1 cellular context compared by ENCODE assay signal in genomic region chr19:49186108-49186507, GRCh38.
TF ChIP-seq lines count a peak whose summit lies in the region.

No MANE protein-coding gene starts in this region.

TF ChIP-seq in HepG2, 621 proteins besides CTCF, POLR2A, EP300 and RAD21 (continued from another document):
- TF ChIP-seq ZHX1 (CRISPR knock-in tag; IDR thresholded peaks at IDR 0.05; ENCODE audit: low read depth) (no peak), ZNF513 (CRISPR knock-in tag; conservative IDR thresholded peaks at IDR 0.05) (no peak), NKX3-1 (CRISPR knock-in tag; IDR thresholded peaks at IDR 0.05) (no peak), FOXP1 (IDR thresholded peaks at IDR 0.05) (no peak), FOXP1 (CRISPR knock-in tag; IDR thresholded peaks at IDR 0.05) (peak; percentile 65), ZBTB8A (CRISPR knock-in tag; IDR thresholded peaks at IDR 0.05; ENCODE audit: borderline replicate concordance, low read depth) (no peak), ELF3 (CRISPR knock-in tag; IDR thresholded peaks at IDR 0.05) (peak; percentile 99), NR1H2 (CRISPR knock-in tag; IDR thresholded peaks at IDR 0.05; ENCODE audit: borderline replicate concordance, low read depth) (no peak), PAX8 (CRISPR knock-in tag; IDR thresholded peaks at IDR 0.05; ENCODE audit: borderline replicate concordance) (no peak), ZBTB10 (CRISPR knock-in tag; IDR thresholded peaks at IDR 0.05; ENCODE audit: borderline replicate concordance) (no peak), FOXA1 (IDR thresholded peaks at IDR 0.05) (no peak), FOXA1 (CRISPR knock-in tag; IDR thresholded peaks at IDR 0.05) (peak; percentile 67), DNMT1 (CRISPR knock-in tag; IDR thresholded peaks at IDR 0.05) (no peak), JARID2 (CRISPR knock-in tag; IDR thresholded peaks at IDR 0.05; ENCODE audit: insufficient replicate concordance) (no peak), TFAP4 (IDR thresholded peaks at IDR 0.05; ENCODE audit: borderline replicate concordance, low read depth) (no peak), FOXP4 (CRISPR knock-in tag; IDR thresholded peaks at IDR 0.05) (peak; percentile 54; the same call in 1 of the 2 replicates), CENPX (CRISPR knock-in tag; IDR thresholded peaks at IDR 0.05) (no peak), CSRNP1 (CRISPR knock-in tag; IDR thresholded peaks at IDR 0.05) (no peak), GATA4 (IDR thresholded peaks at IDR 0.05; ENCODE audit: borderline replicate concordance, low read depth) (no peak), CEBPB (IDR thresholded peaks at IDR 0.05; ENCODE audit: borderline replicate concordance, low read depth, low read length) (no peak), MAX (IDR thresholded peaks at IDR 0.05) (peak; percentile 60; the same call in 1 of the 2 replicates), NPAS2 (CRISPR knock-in tag; IDR thresholded peaks at IDR 0.05; ENCODE audit: borderline replicate concordance) (no peak), TP53 (CRISPR knock-in tag; conservative IDR thresholded peaks at IDR 0.05) (no peak), NCOA2 (CRISPR knock-in tag; IDR thresholded peaks at IDR 0.05) (0 out of 2 replicates have a peak, but pooled peaks have one; percentile 23), TEAD3 (CRISPR knock-in tag; optimal IDR thresholded peaks at IDR 0.05; ENCODE audit: borderline replicate concordance) (peak; percentile 43), MEF2D (CRISPR knock-in tag; IDR thresholded peaks at IDR 0.05) (no peak), GFI1 (CRISPR knock-in tag; IDR thresholded peaks at IDR 0.05; ENCODE audit: borderline replicate concordance) (no peak), HNRNPL (IDR thresholded peaks at IDR 0.05; ENCODE audit: low read depth, low read length) (no peak), ZNF557 (CRISPR knock-in tag; IDR thresholded peaks at IDR 0.05) (no peak), SIX4 (CRISPR knock-in tag; IDR thresholded peaks at IDR 0.05) (no peak), MTA1 (CRISPR knock-in tag; IDR thresholded peaks at IDR 0.05; ENCODE audit: borderline replicate concordance) (no peak), ZNF768 (CRISPR knock-in tag; IDR thresholded peaks at IDR 0.05) (no peak), GMEB1 (CRISPR knock-in tag; IDR thresholded peaks at IDR 0.05; ENCODE audit: borderline replicate concordance) (no peak), ZNF7 (CRISPR knock-in tag; IDR thresholded peaks at IDR 0.05) (no peak), HNF1B (CRISPR knock-in tag; IDR thresholded peaks at IDR 0.05) (peak; percentile 61; the same call in 1 of the 2 replicates), KDM4B (CRISPR knock-in tag; IDR thresholded peaks at IDR 0.05) (no peak), RCOR2 (CRISPR knock-in tag; IDR thresholded peaks at IDR 0.05) (no peak), ZNF772 (CRISPR knock-in tag; IDR thresholded peaks at IDR 0.05) (no peak), MBNL3 (CRISPR knock-in tag; conservative IDR thresholded peaks at IDR 0.05) (no peak), PITX1 (CRISPR knock-in tag; IDR thresholded peaks at IDR 0.05) (peak; percentile 41; the same call in 1 of the 2 replicates), ZNF232 (CRISPR knock-in tag; IDR thresholded peaks at IDR 0.05; ENCODE audit: borderline replicate concordance) (no peak)
